In the genomic region with DNA sequence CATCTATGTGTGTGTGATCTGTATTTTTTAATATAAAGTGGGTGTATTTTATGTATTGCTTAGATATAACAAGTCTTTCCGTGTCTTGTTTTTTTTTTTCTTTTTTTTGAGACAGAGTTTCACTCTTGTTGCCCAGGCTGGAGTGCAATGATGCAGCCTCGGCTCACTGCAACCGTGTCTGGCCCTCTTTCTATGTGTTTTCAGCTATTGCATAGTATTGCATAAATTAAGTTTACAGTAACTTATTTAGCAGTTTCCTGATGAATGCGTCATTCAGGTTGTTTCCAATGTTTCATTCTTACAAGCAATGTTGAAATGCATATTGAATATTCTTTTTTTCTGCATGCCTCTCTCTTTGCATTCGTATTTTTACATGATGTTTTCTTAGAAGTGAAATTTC, we compare ENCODE assay signal across 30 cellular contexts. TPM values are rescaled to one million over a fixed set of nuclear protein-coding genes. Genes with fewer than 3 reads are reported as not detected.
"Had no signal": no experiment of that assay in that cellular context is flagged by ENCODE, and none has a peak within 500 bp of the region (broad histone marks: within the 10 kb centered on the region; RNA-seq: fewer than 3 reads in every experiment).

No MANE protein-coding gene starts in this region.

- DNase-seq: activated CD4-positive, alpha-beta T cell treated with anti-CD3 and anti-CD28 coated beads, Interleukin-2, amount 50 U/mL, for 48 hours; activated CD4-positive, CD25-positive, alpha-beta regulatory T cell; activated CD8-positive, alpha-beta memory T cell treated with anti-CD3 and anti-CD28 coated beads, Interleukin-2, amount 10 ng/mL, durations not matched to agents 7 days and 5 days; activated naive CD4-positive, alpha-beta T cell treated with anti-CD3 and anti-CD28 coated beads, Interleukin-2, amount 50 U/mL, for 16 hours; activated naive CD8-positive, alpha-beta T cell treated with anti-CD3 and anti-CD28 coated beads, Interleukin-2, amount 10 ng/mL, durations not matched to agents 7 days and 5 days; aorta; central memory CD4-positive, alpha-beta T cell; MG63; MV-4-11; NCI-H1092 treated with DMSO at 0.1 percent for 48 hours; NCI-H1417 treated with DMSO at 0.1 percent for 48 hours; NCI-H1694; NCI-H2029; NCI-H2107; NCI-H2171 treated with DMSO at 0.1 percent for 48 hours; NCI-H226; NCI-H526; NCI-H774; OCI-M1; RPMI8226; T-cell; T-helper 2 cell; T1000 had no signal

- H3K27me3 ChIP-seq: MG63 had no signal

- H3K4me3 ChIP-seq: MG63, SK-N-MC had no signal

- ATAC-seq: activated CD8-positive, alpha-beta memory T cell treated with anti-CD3 and anti-CD28 coated beads, Interleukin-2, amount 10 ng/mL, durations not matched to agents 7 days and 5 days; Panc1; Right ventricle myocardium inferior; T-cell had no signal

- H3K27ac ChIP-seq: KMS-11, SK-N-MC had no signal

- H3K36me3 Mint-ChIP-seq: activated CD8-positive, alpha-beta memory T cell treated with anti-CD3 and anti-CD28 coated beads, Interleukin-2, amount 10 ng/mL, durations not matched to agents 7 days and 5 days; activated naive CD8-positive, alpha-beta T cell treated with anti-CD3 and anti-CD28 coated beads, Interleukin-2, amount 10 ng/mL, durations not matched to agents 7 days and 5 days; T-cell had no signal

- H3K27ac Mint-ChIP-seq: activated CD8-positive, alpha-beta memory T cell treated with anti-CD3 and anti-CD28 coated beads, Interleukin-2, amount 10 ng/mL, durations not matched to agents 7 days and 5 days; activated naive CD8-positive, alpha-beta T cell treated with anti-CD3 and anti-CD28 coated beads, Interleukin-2, amount 10 ng/mL, durations not matched to agents 7 days and 5 days; T-cell had no signal

- H3K4me3 Mint-ChIP-seq: activated CD8-positive, alpha-beta memory T cell treated with anti-CD3 and anti-CD28 coated beads, Interleukin-2, amount 10 ng/mL, durations not matched to agents 7 days and 5 days; activated naive CD8-positive, alpha-beta T cell treated with anti-CD3 and anti-CD28 coated beads, Interleukin-2, amount 10 ng/mL, durations not matched to agents 7 days and 5 days; T-cell had no signal

- H3K9me3 Mint-ChIP-seq: activated naive CD8-positive, alpha-beta T cell treated with anti-CD3 and anti-CD28 coated beads, Interleukin-2, amount 10 ng/mL, durations not matched to agents 7 days and 5 days; T-cell had no signal

- H3K4me1 Mint-ChIP-seq: activated CD8-positive, alpha-beta memory T cell treated with anti-CD3 and anti-CD28 coated beads, Interleukin-2, amount 10 ng/mL, durations not matched to agents 7 days and 5 days; activated naive CD8-positive, alpha-beta T cell treated with anti-CD3 and anti-CD28 coated beads, Interleukin-2, amount 10 ng/mL, durations not matched to agents 7 days and 5 days; T-cell had no signal

RNA-seq across cellular contexts. Expression of a gene that starts 7.2 kb away (rescaled TPM):
- total RNA-seq: chondrocyte, NCI-H460, Right ventricle myocardium inferior had no signal

RNA-seq across cellular contexts. Expression of a gene that starts 57.3 kb away (rescaled TPM):
- total RNA-seq: bronchial epithelial cell, chondrocyte had no signal
